ENCODE assay signal across 1 cellular context in genomic region chr1:181112071-181112929, GRCh38.
A peak's percentile ranks its signal among the peaks of the same experiment; 100 is the strongest.
TF ChIP-seq lines count a peak whose summit lies in the region.

No MANE protein-coding gene starts in this region.

TF ChIP-seq in HepG2, 621 proteins besides CTCF, POLR2A, EP300 and RAD21 (continued from another document and continues in another):
- TF ChIP-seq ZBTB26 (CRISPR knock-in tag; IDR thresholded peaks at IDR 0.05; ENCODE audit: borderline replicate concordance) (peak; percentile 86), PHF20 (CRISPR knock-in tag; IDR thresholded peaks at IDR 0.05) (no peak), RFX3 (CRISPR knock-in tag; IDR thresholded peaks at IDR 0.05) (no peak), ZKSCAN8 (CRISPR knock-in tag; IDR thresholded peaks at IDR 0.05; ENCODE audit: borderline replicate concordance) (peak; percentile 92), ZZZ3 (CRISPR knock-in tag; IDR thresholded peaks at IDR 0.05; ENCODE audit: borderline replicate concordance) (peak; percentile 78; the same call in 1 of the 2 replicates), ZNF230 (CRISPR knock-in tag; IDR thresholded peaks at IDR 0.05) (peak; percentile 97), ZBTB42 (CRISPR knock-in tag; IDR thresholded peaks at IDR 0.05) (peak; percentile 78; the same call in 1 of the 2 replicates), NPAS2 (CRISPR knock-in tag; IDR thresholded peaks at IDR 0.05; ENCODE audit: borderline replicate concordance) (no peak), ZMYM3 (CRISPR knock-in tag; IDR thresholded peaks at IDR 0.05) (peak; percentile 85), ZNF562 (CRISPR knock-in tag; IDR thresholded peaks at IDR 0.05; ENCODE audit: borderline replicate concordance) (peak; percentile 75; the same call in 1 of the 2 replicates), ZSCAN31 (CRISPR knock-in tag; IDR thresholded peaks at IDR 0.05; ENCODE audit: low read depth) (peak; percentile 64; the same call in 1 of the 2 replicates), NFYB (CRISPR knock-in tag; IDR thresholded peaks at IDR 0.05) (no peak), CENPX (CRISPR knock-in tag; IDR thresholded peaks at IDR 0.05) (no peak), HHEX (CRISPR knock-in tag; IDR thresholded peaks at IDR 0.05) (0 out of 2 replicates have a peak, but pooled peaks have one; percentile 36), ZNF788 (CRISPR knock-in tag; IDR thresholded peaks at IDR 0.05; ENCODE audit: borderline replicate concordance) (peak; percentile 95), ZNF710 (CRISPR knock-in tag; IDR thresholded peaks at IDR 0.05; ENCODE audit: borderline replicate concordance) (peak; percentile 93), NCOA5 (CRISPR knock-in tag; IDR thresholded peaks at IDR 0.05) (no peak), ZNF614 (CRISPR knock-in tag; IDR thresholded peaks at IDR 0.05; ENCODE audit: borderline replicate concordance) (peak; percentile 97), CERS6 (CRISPR knock-in tag; IDR thresholded peaks at IDR 0.05) (no peak), WIZ (CRISPR knock-in tag; IDR thresholded peaks at IDR 0.05) (0 out of 2 replicates have a peak, but pooled peaks have one; percentile 54), NFIC (IDR thresholded peaks at IDR 0.05; ENCODE audit: low read length) (peak; percentile 79), CBX5 (CRISPR knock-in tag; IDR thresholded peaks at IDR 0.05; ENCODE audit: borderline replicate concordance) (peak; percentile 98), CREB3 (CRISPR knock-in tag; IDR thresholded peaks at IDR 0.05) (peak; percentile 94), HOXD1 (CRISPR knock-in tag; IDR thresholded peaks at IDR 0.05) (no peak; the same call in 1 of the 2 replicates), ZNF367 (CRISPR knock-in tag; IDR thresholded peaks at IDR 0.05; ENCODE audit: borderline replicate concordance) (no peak), ZNF484 (CRISPR knock-in tag; IDR thresholded peaks at IDR 0.05; ENCODE audit: borderline replicate concordance, low read depth) (no peak), PLRG1 (conservative IDR thresholded peaks at IDR 0.05) (no peak), HNF1B (CRISPR knock-in tag; IDR thresholded peaks at IDR 0.05) (peak; percentile 81), POGK (CRISPR knock-in tag; conservative IDR thresholded peaks at IDR 0.05) (peak; percentile 92), ZNF597 (CRISPR knock-in tag; IDR thresholded peaks at IDR 0.05) (no peak), FOXM1 (CRISPR knock-in tag; IDR thresholded peaks at IDR 0.05) (no peak), ONECUT2 (CRISPR knock-in tag; IDR thresholded peaks at IDR 0.05) (0 out of 2 replicates have a peak, but pooled peaks have one; percentile 29), MBD4 (IDR thresholded peaks at IDR 0.05; ENCODE audit: borderline replicate concordance, low read length) (no peak; the same call in 1 of the 2 replicates), PAWR (CRISPR knock-in tag; IDR thresholded peaks at IDR 0.05; ENCODE audit: borderline replicate concordance) (no peak), SOX6 (IDR thresholded peaks at IDR 0.05) (no peak), SOX6 (CRISPR knock-in tag; IDR thresholded peaks at IDR 0.05) (peak; percentile 96), LCORL (IDR thresholded peaks at IDR 0.05) (no peak), LCORL (CRISPR knock-in tag; IDR thresholded peaks at IDR 0.05) (peak; percentile 96), ZNF18 (CRISPR knock-in tag; IDR thresholded peaks at IDR 0.05; ENCODE audit: insufficient replicate concordance) (no peak), SCMH1 (CRISPR knock-in tag; IDR thresholded peaks at IDR 0.05; ENCODE audit: borderline replicate concordance) (no peak), CBX1 (IDR thresholded peaks at IDR 0.05; ENCODE audit: low read depth) (no peak), ZNF414 (CRISPR knock-in tag; IDR thresholded peaks at IDR 0.05) (no peak), ZFP62 (CRISPR knock-in tag; IDR thresholded peaks at IDR 0.05) (no peak), KDM5A (IDR thresholded peaks at IDR 0.05; ENCODE audit: borderline replicate concordance, low read length) (no peak), MEIS2 (CRISPR knock-in tag; IDR thresholded peaks at IDR 0.05) (peak; percentile 92), DZIP1 (CRISPR knock-in tag; IDR thresholded peaks at IDR 0.05) (no peak), JUNB (CRISPR knock-in tag; IDR thresholded peaks at IDR 0.05; ENCODE audit: borderline replicate concordance) (peak; percentile 97), NCOA2 (CRISPR knock-in tag; IDR thresholded peaks at IDR 0.05) (peak; percentile 93), BRF2 (CRISPR knock-in tag; IDR thresholded peaks at IDR 0.05) (no peak), ATF7-NPFF (CRISPR knock-in tag; IDR thresholded peaks at IDR 0.05; ENCODE audit: low read depth) (peak; percentile 26; the same call in 1 of the 2 replicates), SRSF4 (IDR thresholded peaks at IDR 0.05; ENCODE audit: low read depth, low read length, poor library complexity, severe bottlenecking) (no peak), ZNF580 (CRISPR knock-in tag; IDR thresholded peaks at IDR 0.05; ENCODE audit: borderline replicate concordance, low read depth) (peak; percentile 97), ZNF772 (CRISPR knock-in tag; IDR thresholded peaks at IDR 0.05) (peak; percentile 94)
